ENCODE assay signal across 17 cellular contexts in genomic region chr1:53336146-53336545, GRCh38.
"Had no signal": no experiment of that assay in that cellular context is flagged by ENCODE, and none has a peak within 500 bp of the region (broad histone marks: within the 10 kb centered on the region; RNA-seq: fewer than 3 reads in every experiment).

No MANE protein-coding gene starts in this region.

- H3K9me3 Mint-ChIP-seq: effector memory CD8-positive, alpha-beta T cell had no signal

- DNase-seq: activated CD4-positive, alpha-beta T cell treated with anti-CD3 and anti-CD28 coated beads for 36 hours; activated naive CD8-positive, alpha-beta T cell treated with anti-CD3 and anti-CD28 coated beads, Interleukin-2, amount 50 U/mL, for 24 hours; activated T-cell treated with anti-CD3 and anti-CD28 coated beads, Interleukin-2, amount 50 U/mL, for 1 hour; effector memory CD8-positive, alpha-beta T cell; islet precursor cell; left ventricle myocardium inferior; mesenchymal stem cell had no signal

- H3K27ac ChIP-seq: ascending aorta, epithelial cell of prostate, gastroesophageal sphincter, left ventricle myocardium inferior, neural progenitor cell, parathyroid adenoma, right atrium auricular region, SK-N-MC, tibial nerve, VCaP had no signal

- H3K36me3 ChIP-seq: ascending aorta, gastroesophageal sphincter, left ventricle myocardium inferior, neural progenitor cell, right atrium auricular region, tibial nerve had no signal

- ATAC-seq: activated CD4-positive, alpha-beta T cell treated with anti-CD3 and anti-CD28 coated beads for 36 hours; activated naive CD8-positive, alpha-beta T cell treated with anti-CD3 and anti-CD28 coated beads, Interleukin-2, amount 50 U/mL, for 24 hours; effector memory CD8-positive, alpha-beta T cell; gastroesophageal sphincter; stimulated activated memory B cell treated with anti-CD40 and anti-IgM and Interleukin-4, amounts not matched to agents 10 μg/mL and 1 μg/mL and 100 μg/mL, for 72 hours had no signal

- H3K36me3 Mint-ChIP-seq: neural progenitor cell had no signal

- H3K4me3 ChIP-seq: ascending aorta, gastroesophageal sphincter, left ventricle myocardium inferior, neural progenitor cell, right atrium auricular region, SK-N-MC, tibial nerve had no signal

- H3K27me3 Mint-ChIP-seq: activated CD4-positive, alpha-beta T cell treated with anti-CD3 and anti-CD28 coated beads for 36 hours; activated naive CD8-positive, alpha-beta T cell treated with anti-CD3 and anti-CD28 coated beads, Interleukin-2, amount 50 U/mL, for 24 hours; effector memory CD8-positive, alpha-beta T cell; stimulated activated memory B cell treated with anti-CD40 and anti-IgM and Interleukin-4, amounts not matched to agents 10 μg/mL and 1 μg/mL and 100 μg/mL, for 72 hours had no signal

- H3K4me1 ChIP-seq: ascending aorta, gastroesophageal sphincter, left ventricle myocardium inferior, parathyroid adenoma, right atrium auricular region, tibial nerve had no signal

- H3K27ac Mint-ChIP-seq: activated CD4-positive, alpha-beta T cell treated with anti-CD3 and anti-CD28 coated beads for 36 hours; activated naive CD8-positive, alpha-beta T cell treated with anti-CD3 and anti-CD28 coated beads, Interleukin-2, amount 50 U/mL, for 24 hours; effector memory CD8-positive, alpha-beta T cell; neural progenitor cell; stimulated activated memory B cell treated with anti-CD40 and anti-IgM and Interleukin-4, amounts not matched to agents 10 μg/mL and 1 μg/mL and 100 μg/mL, for 72 hours had no signal

- H3K9me3 ChIP-seq: ascending aorta, gastroesophageal sphincter, left ventricle myocardium inferior, right atrium auricular region, tibial nerve had no signal

- H3K27me3 ChIP-seq: ascending aorta, neural progenitor cell, right atrium auricular region had no signal

- H3K4me3 Mint-ChIP-seq: activated CD4-positive, alpha-beta T cell treated with anti-CD3 and anti-CD28 coated beads for 36 hours; activated naive CD8-positive, alpha-beta T cell treated with anti-CD3 and anti-CD28 coated beads, Interleukin-2, amount 50 U/mL, for 24 hours; effector memory CD8-positive, alpha-beta T cell; neural progenitor cell; stimulated activated memory B cell treated with anti-CD40 and anti-IgM and Interleukin-4, amounts not matched to agents 10 μg/mL and 1 μg/mL and 100 μg/mL, for 72 hours had no signal
